17 cellular contexts compared by ENCODE assay signal in the genomic region with DNA sequence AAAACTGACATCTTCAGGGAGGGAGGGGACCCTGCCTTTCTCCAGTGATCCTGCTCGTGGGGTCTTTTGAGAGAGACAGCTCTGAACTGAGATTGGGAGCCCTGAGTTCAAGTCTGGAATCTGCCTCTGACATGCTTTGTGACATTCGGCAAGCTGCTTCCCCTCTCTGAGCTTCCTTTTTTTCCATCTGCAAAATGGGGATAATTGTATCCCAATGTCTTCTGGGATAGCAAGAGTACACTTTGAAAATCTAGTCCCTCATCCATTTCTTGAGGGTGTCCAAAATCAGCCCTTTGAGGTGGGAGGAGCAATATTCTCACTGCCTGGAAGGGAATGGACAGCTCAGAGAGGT.
"Had no signal": no experiment of that assay in that cellular context is flagged by ENCODE, and none has a peak within 500 bp of the region (broad histone marks: within the 10 kb centered on the region; RNA-seq: fewer than 3 reads in every experiment).

No MANE protein-coding gene starts in this region.

- H3K9me3 Mint-ChIP-seq: activated CD8-positive, alpha-beta T cell treated with anti-CD3 and anti-CD28 coated beads for 36 hours; activated naive CD8-positive, alpha-beta T cell treated with anti-CD3 and anti-CD28 coated beads for 36 hours; activated T-cell treated with anti-CD3 and anti-CD28 coated beads, Interleukin-2, amount 50 U/mL, for 72 hours; nephron had no signal

- H3K4me3 ChIP-seq: cardiac muscle cell, colonic mucosa, heart left ventricle, ovary, skin epidermis, stomach, vagina had no signal

- DNase-seq: activated CD4-positive, alpha-beta T cell treated with anti-CD3 and anti-CD28 coated beads for 36 hours; activated CD8-positive, alpha-beta memory T cell treated with anti-CD3 and anti-CD28 coated beads, Interleukin-2, amount 50 U/mL, for 4 hours; activated CD8-positive, alpha-beta T cell treated with anti-CD3 and anti-CD28 coated beads for 36 hours; activated gamma-delta T cell treated with Interleukin-2 at 50 U/mL for 16 hours; activated naive CD8-positive, alpha-beta T cell treated with anti-CD3 and anti-CD28 coated beads for 36 hours; activated T-cell treated with anti-CD3 and anti-CD28 coated beads, Interleukin-2, amount 50 U/mL, for 72 hours; colonic mucosa; stomach; WERI-Rb-1 had no signal

- FAIRE-seq: islet of Langerhans had no signal

- H3K27me3 Mint-ChIP-seq: activated CD8-positive, alpha-beta T cell treated with anti-CD3 and anti-CD28 coated beads for 36 hours had no signal

- H3K36me3 ChIP-seq: cardiac muscle cell, colonic mucosa, heart left ventricle, ovary, stomach, vagina, WERI-Rb-1 had no signal

- H3K9me3 ChIP-seq: colonic mucosa, heart left ventricle, ovary, stomach, vagina had no signal

- H3K36me3 Mint-ChIP-seq: activated naive CD8-positive, alpha-beta T cell treated with anti-CD3 and anti-CD28 coated beads for 36 hours had no signal

- H3K27me3 ChIP-seq: colonic mucosa, heart left ventricle, ovary, stomach, vagina had no signal

- H3K27ac ChIP-seq: cardiac muscle cell, colonic mucosa, ovary, vagina, WERI-Rb-1 had no signal

- H3K4me1 ChIP-seq: colonic mucosa had no signal

- H3K4me3 Mint-ChIP-seq: activated CD4-positive, alpha-beta T cell treated with anti-CD3 and anti-CD28 coated beads for 36 hours; activated CD8-positive, alpha-beta T cell treated with anti-CD3 and anti-CD28 coated beads for 36 hours; activated naive CD8-positive, alpha-beta T cell treated with anti-CD3 and anti-CD28 coated beads for 36 hours; activated T-cell treated with anti-CD3 and anti-CD28 coated beads, Interleukin-2, amount 50 U/mL, for 72 hours; nephron had no signal

- H3K27ac Mint-ChIP-seq: activated CD4-positive, alpha-beta T cell treated with anti-CD3 and anti-CD28 coated beads for 36 hours; activated CD8-positive, alpha-beta T cell treated with anti-CD3 and anti-CD28 coated beads for 36 hours; activated naive CD8-positive, alpha-beta T cell treated with anti-CD3 and anti-CD28 coated beads for 36 hours; activated T-cell treated with anti-CD3 and anti-CD28 coated beads, Interleukin-2, amount 50 U/mL, for 72 hours had no signal

- ATAC-seq: activated CD4-positive, alpha-beta T cell treated with anti-CD3 and anti-CD28 coated beads for 36 hours; activated CD8-positive, alpha-beta T cell treated with anti-CD3 and anti-CD28 coated beads for 36 hours; activated T-cell treated with anti-CD3 and anti-CD28 coated beads, Interleukin-2, amount 50 U/mL, for 72 hours; left lobe of liver had no signal
